8 cellular contexts compared by ENCODE assay signal in genomic region chr1:39720094-39720999, GRCh38. TPM values are rescaled to one million over a fixed set of nuclear protein-coding genes. Genes with fewer than 3 reads are reported as not detected.
DNase-seq lines count a peak whose midpoint lies in the region; ATAC-seq, FAIRE-seq and TF ChIP-seq lines count a peak whose summit lies in the region.

No MANE protein-coding gene starts in this region.

- H3K9me3 Mint-ChIP-seq in progenitor cell of endocrine pancreas (ENCODE audit: low read depth), result no peaks in the 10 kb centered on the region

- no peaks in the 10 kb centered on the region for H3K36me3 Mint-ChIP-seq in progenitor cell of endocrine pancreas (ENCODE audit: insufficient read depth)

- no peaks in the 10 kb centered on the region for H3K9me3 ChIP-seq in A549

- no peak overlapping the region for H3K4me2 ChIP-seq in A549

- CTCF ChIA-PET in A549 (lab: Yijun Ruan, JAX), result interaction anchor here (0.6 to 1.7 kb wide), 23 partner anchors 8 to 622 kb away, joined by 3 to 9 read pairs (median 3); partner anchors contain the start of gene PPIE

- TF ChIP-seq CTCF in A549 (IDR thresholded peaks at IDR 0.05) (peak; percentile 67), GM12864 (IDR thresholded peaks at IDR 0.05; ENCODE audit: low read depth, low read length, missing control alignments) (peak; percentile 26), progenitor cell of endocrine pancreas (IDR thresholded peaks at IDR 0.05; ENCODE audit: unreplicated experiment) (peak; percentile 82)

- peak; percentile 75 to 78 for TF ChIP-seq RAD21 in A549 (conservative IDR thresholded peaks at IDR 0.05 in 1 of 2, IDR thresholded peaks at IDR 0.05 in 1 of 2)

- no peaks in the 10 kb centered on the region for H3K4me1 ChIP-seq in A549

- no peak overlapping the region for H3K4me3 Mint-ChIP-seq in progenitor cell of endocrine pancreas (ENCODE audit: low read depth)

- 38% methylated on average over 7 of the region's 7 CpGs for WGBS in A549 (ENCODE audit: missing lambda C conversion rate)

- FAIRE-seq in A549 (lab: Jason Lieb, UNC), result no peak
- peak; percentile 94 for FAIRE-seq in TTC549 (lab: Jason Lieb, UNC)

- no peaks in the 10 kb centered on the region for H3K4me1 Mint-ChIP-seq in progenitor cell of endocrine pancreas (ENCODE audit: low read depth)

- DNase-seq in A549 (ENCODE audit: low read depth in 1 of 2, low spot score in 1 of 2), result peak in 1 of 2 experiments; percentile 56
- peak; percentile 40 for DNase-seq in GM12864 (ENCODE audit: low read depth)
- DNase-seq in NCI-H2081 treated with DMSO at 0.1 percent for 48 hours (lab: John Stamatoyannopoulos, UW), result peak; percentile 56
- DNase-seq in foreskin melanocyte, result peak; percentile 42
- DNase-seq in progenitor cell of endocrine pancreas (ENCODE audit: low spot score, unreplicated experiment), result no peak

- peaks cover 77% of the 10 kb centered on the region for H3K27me3 Mint-ChIP-seq in progenitor cell of endocrine pancreas

- no peak overlapping the region for H3K27ac ChIP-seq in A549

- POLR2A ChIA-PET in A549 (lab: Yijun Ruan, JAX), result interaction anchor here (0.9 kb wide), 1 partner anchor 144 kb away, joined by 9 read pairs; the partner anchor contains the start of gene PABPC4

- no peak overlapping the region for H3K4me3 ChIP-seq in A549
- no peak overlapping the region for H3K4me3 ChIP-seq in GM12864 (ENCODE audit: low read depth, low read length)

- no peak for TF ChIP-seq EP300 in A549 (IDR thresholded peaks at IDR 0.05)

- H3K27ac Mint-ChIP-seq in progenitor cell of endocrine pancreas, result no peak overlapping the region

- TF ChIP-seq POLR2A in A549 (IDR thresholded peaks at IDR 0.05; ENCODE audit: low read length), result no peak

- ATAC-seq in A549 (peak; percentile 69 to 71), HG02759 (IDR thresholded peaks at IDR 0.05; ENCODE audit: unreplicated experiment) (no peak), GM19035 (IDR thresholded peaks at IDR 0.05; ENCODE audit: unreplicated experiment) (no peak)

TF ChIP-seq in A549, 52 proteins besides CTCF, POLR2A, EP300 and RAD21:
- peak; percentile 57 for TF ChIP-seq SMC3 (IDR thresholded peaks at IDR 0.05)
- no peak for TF ChIP-seq TFCP2L1 (CRISPR knock-in tag; IDR thresholded peaks at IDR 0.05)
- no peak for TF ChIP-seq RFX5 (IDR thresholded peaks at IDR 0.05)
- no peak for TF ChIP-seq NR3C1 (IDR thresholded peaks at IDR 0.05)
- TF ChIP-seq NFE2L2 (conservative IDR thresholded peaks at IDR 0.05; ENCODE audit: low read length), result no peak
- no peak for TF ChIP-seq RCOR1 (IDR thresholded peaks at IDR 0.05; ENCODE audit: low read depth, low read length)
- no peak for TF ChIP-seq ZFP36 (IDR thresholded peaks at IDR 0.05; ENCODE audit: borderline replicate concordance, partially characterized antibody)
- TF ChIP-seq HOXB5 (CRISPR knock-in tag; IDR thresholded peaks at IDR 0.05), result no peak
- TF ChIP-seq FOSL2 (IDR thresholded peaks at IDR 0.05), result no peak
- no peak for TF ChIP-seq FOSL2 (CRISPR knock-in tag; IDR thresholded peaks at IDR 0.05)
- peak; percentile 11 for TF ChIP-seq MAFK (IDR thresholded peaks at IDR 0.05; ENCODE audit: partially characterized antibody)
- no peak for TF ChIP-seq EHF (CRISPR knock-in tag; IDR thresholded peaks at IDR 0.05)
- TF ChIP-seq ZC3H11A (IDR thresholded peaks at IDR 0.05), result peak; percentile 42
- no peak for TF ChIP-seq MAZ (IDR thresholded peaks at IDR 0.05; ENCODE audit: borderline replicate concordance, low read depth, low read length)
- no peak for TF ChIP-seq PHF8 (IDR thresholded peaks at IDR 0.05; ENCODE audit: borderline replicate concordance, low read depth)

RNA-seq across cellular contexts. Expression of gene PPIE, which starts 18.3 kb away (rescaled TPM):
- 66.1 and 75.6 TPM in 2 replicates for polyA plus RNA-seq in A549 (2011; rRNA removed)
- 62.4 and 64.3 TPM in 2 replicates for polyA plus RNA-seq in A549 (2012; cell fraction: cytosol; rRNA removed)
- 47.8 and 51.1 TPM in 2 replicates for polyA plus RNA-seq in A549 (2012; cell fraction: nucleus; rRNA removed)
- polyA plus RNA-seq in A549 (2017; fragmentation: RNase III; extraction: RNeasy Plus Mini Kit Qiagen cat#74134 plus additional on column Dnase treatment), result 45.7 to 46.7 TPM (median 46.6 TPM) in 3 replicates
- 26.0 and 31.9 TPM in 2 replicates for polyA minus RNA-seq in A549 (2011; rRNA and poly(A)+ RNA removed)
- 47.4 and 51.7 TPM in 2 replicates for total RNA-seq in progenitor cell of endocrine pancreas

RNA-seq across cellular contexts. Expression of gene HPCAL4, which starts 29.1 kb away (rescaled TPM):
- 0.09 TPM in 2 replicates for polyA plus RNA-seq in A549 (2011; rRNA removed)
- 0.03 and 0.05 TPM in 2 replicates for polyA plus RNA-seq in A549 (2012; cell fraction: cytosol; rRNA removed)
- polyA plus RNA-seq in A549 (2012; cell fraction: nucleus; rRNA removed), result 0.04 and 0.05 TPM in 2 replicates
- polyA plus RNA-seq in A549 (2017; fragmentation: RNase III; extraction: RNeasy Plus Mini Kit Qiagen cat#74134 plus additional on column Dnase treatment), result 0.08 to 0.14 TPM (median 0.09 TPM) in 3 replicates
- 0.15 and 0.17 TPM in 2 replicates for polyA minus RNA-seq in A549 (2011; rRNA and poly(A)+ RNA removed)
- total RNA-seq in progenitor cell of endocrine pancreas, result not detected in 2 replicates

RNA-seq across cellular contexts. Expression of gene NT5C1A, which starts 48.4 kb away (rescaled TPM):
- not detected in 2 replicates for polyA plus RNA-seq in A549 (2011; rRNA removed)
- not detected in 2 replicates for polyA plus RNA-seq in A549 (2012; cell fraction: cytosol; rRNA removed)
- not detected in 2 replicates for polyA plus RNA-seq in A549 (2012; cell fraction: nucleus; rRNA removed)
- not detected in 3 replicates for polyA plus RNA-seq in A549 (2017; fragmentation: RNase III; extraction: RNeasy Plus Mini Kit Qiagen cat#74134 plus additional on column Dnase treatment)
- 0.58 TPM in 1 of 2 replicates, not detected in the other for polyA minus RNA-seq in A549 (2011; rRNA and poly(A)+ RNA removed)
- not detected in 2 replicates for total RNA-seq in progenitor cell of endocrine pancreas

RNA-seq across cellular contexts. Expression of gene OXCT2, which starts 50.8 kb away (rescaled TPM):
- polyA plus RNA-seq in A549 (2011; rRNA removed) (0.21 and 0.36 TPM in 2 replicates), A549 (2017; fragmentation: RNase III; extraction: RNeasy Plus Mini Kit Qiagen cat#74134 plus additional on column Dnase treatment) (0.23 to 0.41 TPM (median 0.33 TPM) in 3 replicates)
- polyA plus RNA-seq in A549 (2012; cell fraction: cytosol; rRNA removed), result 0.52 and 0.67 TPM in 2 replicates
- 2.1 and 3.1 TPM in 2 replicates for polyA plus RNA-seq in A549 (2012; cell fraction: nucleus; rRNA removed)
- polyA minus RNA-seq in A549 (2011; rRNA and poly(A)+ RNA removed), result 0.70 and 1.0 TPM in 2 replicates
- 0.38 TPM in 1 of 2 replicates, not detected in the other for total RNA-seq in progenitor cell of endocrine pancreas

Comparison
In these comparisons a context has a peak if more than half of its experiments do, and no peak if none do; other contexts are left out.
1. ATAC-seq: peak in A549 (2 of 2); none in HG02759 (single experiment) and GM19035 (single experiment).
2. CTCF ChIP-seq: peak in every context shown above with its lines; median percentile 82 in progenitor cell of endocrine pancreas; 67 in A549; 26 in GM12864.